In the genomic region with DNA sequence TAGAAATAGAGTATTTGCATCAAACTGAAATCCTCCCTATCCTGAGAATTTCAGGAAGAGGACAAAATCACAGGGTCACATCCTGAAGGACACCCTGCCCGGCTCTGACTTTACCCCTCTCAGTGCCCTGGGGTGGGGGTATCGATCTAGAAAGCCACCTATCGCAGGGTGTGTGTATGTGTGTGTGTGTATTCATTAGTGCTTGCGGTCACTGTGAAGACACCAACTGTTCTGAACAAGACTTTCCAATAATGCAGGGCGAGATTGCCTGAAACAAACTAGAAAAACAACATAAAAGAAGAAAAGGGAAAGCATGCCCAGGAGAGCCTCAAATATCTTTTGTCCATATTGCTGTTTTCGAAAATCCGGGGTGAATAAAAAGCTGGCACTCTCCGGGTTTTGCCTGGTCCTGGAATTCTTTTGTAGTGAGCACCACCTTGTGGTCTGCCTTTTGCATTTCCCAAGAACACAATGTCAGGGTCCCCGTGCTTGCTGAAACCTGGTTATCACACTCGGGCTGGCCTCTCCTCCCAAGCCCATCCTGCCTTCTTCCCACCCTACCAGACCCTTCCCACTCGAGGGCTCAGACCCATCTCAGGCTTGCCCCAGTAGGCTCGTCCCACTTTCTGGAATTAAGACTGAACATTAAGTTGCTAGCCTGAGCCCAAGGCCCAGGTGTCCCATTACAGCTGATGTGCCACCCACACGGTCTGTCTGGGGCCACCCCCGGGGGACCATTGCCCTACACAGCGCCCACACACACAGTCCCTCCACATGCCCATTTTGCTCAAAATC, we compare ENCODE assay signal across 8 cellular contexts. TPM values are rescaled to one million over a fixed set of nuclear protein-coding genes. Genes with fewer than 3 reads are reported as not detected.
A peak's percentile ranks its signal among the peaks of the same experiment; 100 is the strongest.
DNase-seq lines count a peak whose midpoint lies in the region; ATAC-seq and TF ChIP-seq lines count a peak whose summit lies in the region.

No MANE protein-coding gene starts in this region.

- no peak overlapping the region for H3K4me3 Mint-ChIP-seq in WTC11

- TF ChIP-seq CTCF in WTC11 (IDR thresholded peaks at IDR 0.05) (0 out of 2 replicates have a peak, but pooled peaks have one; percentile 29), parathyroid adenoma (IDR thresholded peaks at IDR 0.05) (peak; percentile 63)

- no peaks in the 10 kb centered on the region for H3K4me1 ChIP-seq in parathyroid adenoma
- H3K4me1 ChIP-seq in effector memory CD4-positive, alpha-beta T cell (ENCODE audit: control insufficient read depth, insufficient read depth, low read length, poor library complexity, severe bottlenecking), result no peaks in the 10 kb centered on the region

- no peaks in the 10 kb centered on the region for H3K79me2 ChIP-seq in parathyroid adenoma

- H3K27me3 ChIP-seq in parathyroid adenoma (ENCODE audit: control insufficient read depth, insufficient read depth, low read length), result no peaks in the 10 kb centered on the region
- no peaks in the 10 kb centered on the region for H3K27me3 ChIP-seq in effector memory CD4-positive, alpha-beta T cell (replicated peaks; ENCODE audit: control insufficient read depth, insufficient read depth, low read length, poor library complexity, severe bottlenecking)

- POLR2A ChIA-PET in WTC11 (lab: Charles Lee), result no interaction called here

- no peaks in the 10 kb centered on the region for H3K27me3 Mint-ChIP-seq in WTC11 (ENCODE audit: low read depth)

- CTCF ChIA-PET in WTC11 (lab: Charles Lee), result interaction anchor here (0.7 to 3.0 kb wide), 4 partner anchors 498 to 751 kb away, joined by 3 to 19 read pairs (median 8); no protein-coding TSS in a partner anchor

- ATAC-seq in WTC11 (peak; percentile 85), GM19328 (IDR thresholded peaks at IDR 0.05; ENCODE audit: unreplicated experiment) (no peak)

- H3K4me2 ChIP-seq in parathyroid adenoma (ENCODE audit: low read length), result no peak overlapping the region

- no peaks in the 10 kb centered on the region for H3K9me3 ChIP-seq in parathyroid adenoma (ENCODE audit: control insufficient read depth, low read length)
- H3K9me3 ChIP-seq in effector memory CD4-positive, alpha-beta T cell (ENCODE audit: control insufficient read depth, low read length), result no peaks in the 10 kb centered on the region

- no peaks in the 10 kb centered on the region for H3K36me3 ChIP-seq in parathyroid adenoma (ENCODE audit: control insufficient read depth, insufficient read depth, low read length)
- no peaks in the 10 kb centered on the region for H3K36me3 ChIP-seq in effector memory CD4-positive, alpha-beta T cell (ENCODE audit: control insufficient read depth, insufficient read depth, low read length)

- no peaks in the 10 kb centered on the region for H3K36me3 Mint-ChIP-seq in WTC11

- H3K4me1 Mint-ChIP-seq in WTC11, result peaks cover 12% of the 10 kb centered on the region

- H3K4me3 ChIP-seq in parathyroid adenoma (ENCODE audit: low read depth, low read length), result no peak overlapping the region
- H3K4me3 ChIP-seq in effector memory CD4-positive, alpha-beta T cell (ENCODE audit: insufficient read depth, low read depth, low read length, poor library complexity, severe bottlenecking), result no peak overlapping the region

- no peak overlapping the region for H2AFZ ChIP-seq in parathyroid adenoma

- DNase-seq in 8988T (peak; percentile 37), GDM1 (lab: John Stamatoyannopoulos, UW) (peak; percentile 4), NCI-H2029 (lab: John Stamatoyannopoulos, UW) (peak; percentile 41), WTC11 (ENCODE audit: low spot score) (peak; percentile 61), glomerular visceral epithelial cell (ENCODE audit: extremely low spot score) (peak; percentile 71)
- no peak for DNase-seq in effector memory CD4-positive, alpha-beta T cell

- no peak overlapping the region for H3K27ac Mint-ChIP-seq in WTC11

- H3K9me3 Mint-ChIP-seq in WTC11, result no peaks in the 10 kb centered on the region

- H3K9ac ChIP-seq in parathyroid adenoma, result no peak overlapping the region

- no peak overlapping the region for H3K27ac ChIP-seq in parathyroid adenoma
- no peak overlapping the region for H3K27ac ChIP-seq in effector memory CD4-positive, alpha-beta T cell (ENCODE audit: insufficient read depth, low read length, poor library complexity, severe bottlenecking)

TF ChIP-seq in WTC11, 78 proteins besides CTCF, POLR2A, EP300 and RAD21:
- TF ChIP-seq ZBTB21 (CRISPR knock-in tag; IDR thresholded peaks at IDR 0.05; ENCODE audit: borderline replicate concordance) (no peak), TCF7 (CRISPR knock-in tag; IDR thresholded peaks at IDR 0.05; ENCODE audit: low read depth) (no peak), ESRRA (CRISPR knock-in tag; IDR thresholded peaks at IDR 0.05; ENCODE audit: borderline replicate concordance) (no peak)
- TF ChIP-seq, protein P1, sequence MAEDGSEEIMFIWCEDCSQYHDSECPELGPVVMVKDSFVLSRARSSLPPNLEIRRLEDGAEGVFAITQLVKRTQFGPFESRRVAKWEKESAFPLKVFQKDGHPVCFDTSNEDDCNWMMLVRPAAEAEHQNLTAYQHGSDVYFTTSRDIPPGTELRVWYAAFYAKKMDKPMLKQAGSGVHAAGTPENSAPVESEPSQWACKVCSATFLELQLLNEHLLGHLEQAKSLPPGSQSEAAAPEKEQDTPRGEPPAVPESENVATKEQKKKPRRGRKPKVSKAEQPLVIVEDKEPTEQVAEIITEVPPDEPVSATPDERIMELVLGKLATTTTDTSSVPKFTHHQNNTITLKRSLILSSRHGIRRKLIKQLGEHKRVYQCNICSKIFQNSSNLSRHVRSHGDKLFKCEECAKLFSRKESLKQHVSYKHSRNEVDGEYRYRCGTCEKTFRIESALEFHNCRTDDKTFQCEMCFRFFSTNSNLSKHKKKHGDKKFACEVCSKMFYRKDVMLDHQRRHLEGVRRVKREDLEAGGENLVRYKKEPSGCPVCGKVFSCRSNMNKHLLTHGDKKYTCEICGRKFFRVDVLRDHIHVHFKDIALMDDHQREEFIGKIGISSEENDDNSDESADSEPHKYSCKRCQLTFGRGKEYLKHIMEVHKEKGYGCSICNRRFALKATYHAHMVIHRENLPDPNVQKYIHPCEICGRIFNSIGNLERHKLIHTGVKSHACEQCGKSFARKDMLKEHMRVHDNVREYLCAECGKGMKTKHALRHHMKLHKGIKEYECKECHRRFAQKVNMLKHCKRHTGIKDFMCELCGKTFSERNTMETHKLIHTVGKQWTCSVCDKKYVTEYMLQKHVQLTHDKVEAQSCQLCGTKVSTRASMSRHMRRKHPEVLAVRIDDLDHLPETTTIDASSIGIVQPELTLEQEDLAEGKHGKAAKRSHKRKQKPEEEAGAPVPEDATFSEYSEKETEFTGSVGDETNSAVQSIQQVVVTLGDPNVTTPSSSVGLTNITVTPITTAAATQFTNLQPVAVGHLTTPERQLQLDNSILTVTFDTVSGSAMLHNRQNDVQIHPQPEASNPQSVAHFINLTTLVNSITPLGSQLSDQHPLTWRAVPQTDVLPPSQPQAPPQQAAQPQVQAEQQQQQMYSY (CRISPR knock-in tag; IDR thresholded peaks at IDR 0.05), result peak; percentile 54

RNA-seq across cellular contexts. Expression of a gene that starts 25.0 kb away (rescaled TPM):
- total RNA-seq in WTC11 (2021), result 51.0 to 65.9 TPM (median 60.1 TPM) in 3 replicates

Comparison
In these comparisons a context has a peak if more than half of its experiments do, and no peak if none do; other contexts are left out.
1. DNase-seq: peak in 8988T (single experiment), GDM1 (single experiment), NCI-H2029 (single experiment), WTC11 (single experiment) and glomerular visceral epithelial cell (single experiment); none in effector memory CD4-positive, alpha-beta T cell (0 of 3).